Comparison of ENCODE assay signal across 12 cellular contexts in the genomic region with DNA sequence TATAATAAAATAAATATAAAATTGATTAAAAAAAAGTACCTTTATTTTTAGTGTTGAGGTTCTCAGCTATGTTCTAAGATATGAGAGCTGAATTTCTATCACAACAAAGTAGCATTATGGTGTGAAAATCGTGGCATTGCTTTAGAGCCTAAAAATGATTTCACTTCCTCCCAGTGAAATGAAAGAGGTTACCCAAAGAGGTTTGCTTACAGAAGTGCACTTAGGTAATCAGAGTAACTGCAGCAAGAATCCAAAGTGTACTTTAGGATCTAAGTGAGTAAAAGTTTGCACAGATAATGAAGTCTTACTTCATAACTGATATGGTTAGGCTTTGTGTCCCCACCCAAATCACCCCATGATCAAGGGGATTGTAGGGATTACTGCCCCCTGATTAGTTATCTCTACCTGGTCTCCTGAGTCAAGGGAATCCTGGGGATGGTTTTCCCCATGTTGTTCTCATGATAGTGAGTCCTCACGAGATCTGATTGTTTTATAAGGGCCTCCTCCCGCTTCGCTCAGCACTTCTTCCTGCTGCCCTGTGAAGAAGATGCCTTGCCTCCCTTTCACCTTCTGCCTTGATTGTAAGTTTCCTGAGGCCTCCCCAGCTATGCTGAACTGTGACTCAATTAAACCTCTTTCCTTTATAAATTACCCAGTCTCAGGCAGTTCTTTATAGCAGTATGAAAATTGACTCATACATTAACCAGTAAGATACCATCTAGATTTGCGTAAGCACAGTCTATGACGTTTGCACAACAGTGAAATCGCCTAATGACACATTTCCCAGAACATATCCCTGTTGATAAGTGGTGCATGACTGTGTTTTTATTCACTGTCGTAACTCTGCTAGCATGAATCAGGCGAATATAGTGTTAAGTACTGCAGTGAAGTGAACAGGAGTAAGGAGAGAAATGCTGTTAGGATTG. TPM values are rescaled to one million over a fixed set of nuclear protein-coding genes. Genes with fewer than 3 reads are reported as not detected.
DNase-seq lines count a peak whose midpoint lies in the region; ATAC-seq, FAIRE-seq and TF ChIP-seq lines count a peak whose summit lies in the region.
"Had no signal": no experiment of that assay in that cellular context is flagged by ENCODE, and none has a peak within 500 bp of the region (broad histone marks: within the 10 kb centered on the region; RNA-seq: fewer than 3 reads in every experiment).

No MANE protein-coding gene starts in this region.

- DNase-seq in D721Med (ENCODE audit: insufficient read length, low spot score) (no peak), T-helper 17 cell (no peak), glutamatergic neuron (no peak), NCI-H1105 (lab: John Stamatoyannopoulos, UW) (no peak), lower leg skin (ENCODE audit: low spot score in 2 of 2) (no peak), GM19238 (ENCODE audit: insufficient read length, low spot score) (no peak)
- DNase-seq: head of caudate nucleus, NCI-H526, retina, upper lobe of left lung had no signal

- 87 to 93% methylated on average over 9 of the region's 9 CpGs for WGBS in lower leg skin, 2 donors

- TF ChIP-seq POLR2A in lower leg skin (IDR thresholded peaks at IDR 0.05) = no peak

- no peaks in the 10 kb centered on the region for H3K9me3 ChIP-seq in T-helper 17 cell (ENCODE audit: control insufficient read depth, low read length, poor library complexity, severe bottlenecking)
- H3K9me3 ChIP-seq: upper lobe of left lung had no signal

- H3K4me3 ChIP-seq in lower leg skin (ENCODE audit: low read depth, poor library complexity, severe bottlenecking) = no peak overlapping the region
- H3K4me3 ChIP-seq: upper lobe of left lung had no signal

- no peaks in the 10 kb centered on the region for H3K9me3 Mint-ChIP-seq in glutamatergic neuron (ENCODE audit: unreplicated experiment)

- FAIRE-seq in D721Med (lab: Jason Lieb, UNC) = peak; percentile 81

- no peaks in the 10 kb centered on the region for H3K36me3 Mint-ChIP-seq in T-helper 17 cell (ENCODE audit: low read depth)
- no peaks in the 10 kb centered on the region for H3K36me3 Mint-ChIP-seq in glutamatergic neuron (ENCODE audit: unreplicated experiment)

- H3K27me3 Mint-ChIP-seq in T-helper 17 cell (no peaks in the 10 kb centered on the region), glutamatergic neuron (ENCODE audit: unreplicated experiment) (no peaks in the 10 kb centered on the region)

- peak; percentile 78 for ATAC-seq in GM21576 (IDR thresholded peaks at IDR 0.05; ENCODE audit: unreplicated experiment)
- ATAC-seq in T-helper 17 cell = peak; percentile 28
- ATAC-seq in GM18498 (IDR thresholded peaks at IDR 0.05; ENCODE audit: unreplicated experiment) = no peak

- H3K27ac Mint-ChIP-seq in T-helper 17 cell (no peak overlapping the region), glutamatergic neuron (ENCODE audit: unreplicated experiment) (peak overlapping the region; percentile 95)

- H3K4me3 Mint-ChIP-seq in T-helper 17 cell = no peak overlapping the region
- H3K4me3 Mint-ChIP-seq in glutamatergic neuron (ENCODE audit: unreplicated experiment) = peak overlapping the region; percentile 17

- no peaks in the 10 kb centered on the region for H3K4me1 Mint-ChIP-seq in T-helper 17 cell
- H3K4me1 Mint-ChIP-seq in glutamatergic neuron (ENCODE audit: low read depth, unreplicated experiment) = peaks cover 17% of the 10 kb centered on the region

- intact Hi-C loops in lower leg skin (cut with DNase I; ENCODE audit: low total_unique reads) = no loop called here

- TF ChIP-seq CTCF in D721Med (IDR thresholded peaks at IDR 0.05; ENCODE audit: insufficient read depth, missing control alignments) (no peak), glutamatergic neuron (IDR thresholded peaks at IDR 0.05; ENCODE audit: partially characterized antibody, unreplicated experiment) (no peak), lower leg skin (IDR thresholded peaks at IDR 0.05) (no peak)

RNA-seq across cellular contexts. Expression of gene LRRC70, which starts 40.3 kb away (rescaled TPM):
- total RNA-seq in T-helper 17 cell (1 to 10 TPM; 5.8 to 6.1 TPM), glutamatergic neuron (ENCODE audit: unreplicated experiment) (0.91 TPM), lower leg skin (1 to 10 TPM; 1.0 to 4.5 (median 3.0) TPM)
